11 cellular contexts compared by ENCODE assay signal in genomic region chr11:132718711-132719641, GRCh38.
DNase-seq lines count a peak whose midpoint lies in the region; ATAC-seq and TF ChIP-seq lines count a peak whose summit lies in the region.
"Had no signal": no experiment of that assay in that cellular context is flagged by ENCODE, and none has a peak within 500 bp of the region (broad histone marks: within the 10 kb centered on the region; RNA-seq: fewer than 3 reads in every experiment).

No MANE protein-coding gene starts in this region.

- H3K4me3 Mint-ChIP-seq in activated T-cell treated with anti-CD3 and anti-CD28 coated beads, Interleukin-2, amount 50 U/mL, for 72 hours: peak overlapping the region; percentile 52

- no peak overlapping the region for H2AK5ac ChIP-seq in neuronal stem cell (ENCODE audit: low read depth, low read length)

- peak overlapping the region; percentile 58 for H3K9ac ChIP-seq in DND-41 (ENCODE audit: low read depth, low read length)
- H3K9ac ChIP-seq in neuronal stem cell (ENCODE audit: low read depth, low read length, poor library complexity): no peak overlapping the region

- DNase-seq in DND-41: peak; percentile 89
- peak; percentile 45 to 71 for DNase-seq in activated T-cell treated with anti-CD3 and anti-CD28 coated beads, Interleukin-2, amount 50 U/mL, for 72 hours
- DNase-seq in neuronal stem cell (ENCODE audit: low spot score): no peak
- DNase-seq: kidney had no signal

- H3K4me1 ChIP-seq in DND-41 (ENCODE audit: insufficient read depth, low read length) (peaks cover 62% of the 10 kb centered on the region), neuronal stem cell (ENCODE audit: control insufficient read depth in 2 of 2, insufficient read depth in 1 of 2, low read depth in 1 of 2, low read length in 2 of 2) (peaks cover 5 to 9% of the 10 kb centered on the region in 2 donors)
- H3K4me1 ChIP-seq: adrenal gland had no signal

- no peak overlapping the region for H3K14ac ChIP-seq in neuronal stem cell (ENCODE audit: low read length)

- no peak overlapping the region for H4K8ac ChIP-seq in neuronal stem cell (ENCODE audit: low read depth, low read length)

- peak overlapping the region in 1 of 2 experiments; percentile 31; a peak in 1 of 4 replicates for H3K4me3 ChIP-seq in DND-41 (ENCODE audit: low read depth in 1 of 2, low read length in 2 of 2)
- no peak overlapping the region for H3K4me3 ChIP-seq in neuronal stem cell (ENCODE audit: low read length in 2 of 2)
- H3K4me3 ChIP-seq: adrenal gland, K562 had no signal

- no peaks in the 10 kb centered on the region for H3K36me3 ChIP-seq in DND-41 (ENCODE audit: insufficient read depth, low read length)
- H3K36me3 ChIP-seq in neuronal stem cell (replicated peaks in 1 of 2; ENCODE audit: control insufficient read depth in 2 of 2, insufficient read depth in 2 of 2, low read length in 2 of 2): no peaks in the 10 kb centered on the region
- H3K36me3 ChIP-seq: adrenal gland had no signal

- H2AFZ ChIP-seq in DND-41 (ENCODE audit: low read depth, low read length) (peak overlapping the region; percentile 21), neuronal stem cell (ENCODE audit: low read length) (peak overlapping the region; percentile 82)

- TF ChIP-seq CTCF in DND-41 (IDR thresholded peaks at IDR 0.05; ENCODE audit: borderline replicate concordance, extremely low read depth, low read length, poor library complexity, severe bottlenecking): no peak

- no peak overlapping the region for H2BK120ac ChIP-seq in neuronal stem cell (ENCODE audit: low read depth, low read length)

- no peaks in the 10 kb centered on the region for H3K27me3 Mint-ChIP-seq in activated T-cell treated with anti-CD3 and anti-CD28 coated beads, Interleukin-2, amount 50 U/mL, for 72 hours (ENCODE audit: low read depth)

- no CpG with 5 or more reads among the region's 27 CpGs for WGBS in neuronal stem cell (ENCODE audit: extremely low coverage in 2 of 2, insufficient read length in 2 of 2, insufficient replicate concordance in 1 of 2), 2 donors

- no peak overlapping the region for H2BK5ac ChIP-seq in neuronal stem cell (ENCODE audit: low read length)

- H2BK12ac ChIP-seq in neuronal stem cell (ENCODE audit: low read length): no peak overlapping the region

- H3K27me3 ChIP-seq in DND-41 (ENCODE audit: insufficient read depth, low read length, poor library complexity) (no peaks in the 10 kb centered on the region), neuronal stem cell (ENCODE audit: control insufficient read depth in 3 of 3, insufficient read depth in 3 of 3, low read depth in 1 of 3, low read length in 3 of 3) (no peaks in the 10 kb centered on the region)
- H3K27me3 ChIP-seq: adrenal gland had no signal

- peak overlapping the region; percentile 58 for H3K4me2 ChIP-seq in DND-41 (ENCODE audit: insufficient read depth, low read length)
- H3K4me2 ChIP-seq in neuronal stem cell (ENCODE audit: insufficient read depth, low read length, poor library complexity, severe bottlenecking): no peak overlapping the region

- H2BK15ac ChIP-seq in neuronal stem cell (ENCODE audit: low read length): no peak overlapping the region

- H4K91ac ChIP-seq in neuronal stem cell (ENCODE audit: low read depth, low read length, poor library complexity): peak overlapping the region; percentile 57

- H3K79me2 ChIP-seq in DND-41 (ENCODE audit: insufficient read depth, low read length): no peaks in the 10 kb centered on the region

- H3K4me1 Mint-ChIP-seq in activated T-cell treated with anti-CD3 and anti-CD28 coated beads, Interleukin-2, amount 50 U/mL, for 72 hours (ENCODE audit: low read depth): peaks cover 19% of the 10 kb centered on the region

- H3K27ac ChIP-seq in DND-41 (ENCODE audit: low read length) (peak overlapping the region; percentile 86), neuronal stem cell (replicated peaks; ENCODE audit: low read length) (no peak overlapping the region)
- H3K27ac ChIP-seq: adrenal gland had no signal

- H3K79me1 ChIP-seq in neuronal stem cell (ENCODE audit: low read depth, low read length): no peaks in the 10 kb centered on the region

- no peaks in the 10 kb centered on the region for H3K36me3 Mint-ChIP-seq in activated T-cell treated with anti-CD3 and anti-CD28 coated beads, Interleukin-2, amount 50 U/mL, for 72 hours (ENCODE audit: insufficient read depth in 2 of 2)

- H3K27ac Mint-ChIP-seq in activated T-cell treated with anti-CD3 and anti-CD28 coated beads, Interleukin-2, amount 50 U/mL, for 72 hours: peak overlapping the region; percentile 11

- H3K23ac ChIP-seq in neuronal stem cell (ENCODE audit: low read depth, low read length, poor library complexity): peak overlapping the region; percentile 25

- no peaks in the 10 kb centered on the region for H4K20me1 ChIP-seq in DND-41 (ENCODE audit: insufficient read depth, low read length)

- peak; percentile 82 for ATAC-seq in DND-41 (ENCODE audit: insufficient read depth, low read depth)
- peak; percentile 46 for ATAC-seq in HG03342 (IDR thresholded peaks at IDR 0.05; ENCODE audit: unreplicated experiment)
- ATAC-seq in activated T-cell treated with anti-CD3 and anti-CD28 coated beads, Interleukin-2, amount 50 U/mL, for 72 hours (replicated peaks in 1 of 2): peak; percentile 91 to 96
- no peak for ATAC-seq in GM19351 (IDR thresholded peaks at IDR 0.05; ENCODE audit: unreplicated experiment)
- ATAC-seq in GM19328 (IDR thresholded peaks at IDR 0.05; ENCODE audit: unreplicated experiment): no peak
- no peak for ATAC-seq in GM18868 (IDR thresholded peaks at IDR 0.05; ENCODE audit: unreplicated experiment)
- ATAC-seq in GM18511 (IDR thresholded peaks at IDR 0.05; ENCODE audit: unreplicated experiment): no peak
- ATAC-seq: K562 had no signal

- H3K9me3 Mint-ChIP-seq in activated T-cell treated with anti-CD3 and anti-CD28 coated beads, Interleukin-2, amount 50 U/mL, for 72 hours: no peaks in the 10 kb centered on the region

- H3K18ac ChIP-seq in neuronal stem cell (ENCODE audit: low read length): peak overlapping the region; percentile 46

- H3K9me3 ChIP-seq in DND-41 (ENCODE audit: insufficient read depth, low read length, severe bottlenecking) (no peaks in the 10 kb centered on the region), neuronal stem cell (replicated peaks in 1 of 2; ENCODE audit: control insufficient read depth in 2 of 2, insufficient read depth in 1 of 2, low read depth in 1 of 2, low read length in 2 of 2) (no peaks in the 10 kb centered on the region)
- H3K9me3 ChIP-seq: adrenal gland had no signal

- no peak overlapping the region for H3K4ac ChIP-seq in neuronal stem cell (ENCODE audit: low read length)

Comparison
In these comparisons a context has a peak if more than half of its experiments do, and no peak if none do; other contexts are left out.
1. ATAC-seq: peak in DND-41 (single experiment), HG03342 (single experiment) and activated T-cell treated with anti-CD3 and anti-CD28 coated beads, Interleukin-2, amount 50 U/mL, for 72 hours (2 of 2); none in GM19351 (single experiment), GM19328 (single experiment), GM18868 (single experiment) and GM18511 (single experiment).